Comparison of ENCODE assay signal across 18 cellular contexts in genomic region chr12:78143717-78144116, GRCh38.
"Had no signal": no experiment of that assay in that cellular context is flagged by ENCODE, and none has a peak within 500 bp of the region (broad histone marks: within the 10 kb centered on the region; RNA-seq: fewer than 3 reads in every experiment).

No MANE protein-coding gene starts in this region.

- DNase-seq: KBM-7, MV-4-11, NCI-H1048, NCI-H1436, NCI-H187, NCI-H2029, NCI-H2081 treated with DMSO at 0.1 percent for 48 hours, NCI-H2171 treated with DMSO at 0.1 percent for 48 hours, NCI-H226, NCI-H446, NCI-H510A, NCI-H524 treated with DMSO at 0.1 percent for 48 hours, NCI-H82, RPMI8226, SHP77, T-helper 1 cell, T-helper 17 cell had no signal

- H3K27me3 Mint-ChIP-seq: T-helper 17 cell had no signal

- H3K4me1 Mint-ChIP-seq: T-helper 17 cell had no signal

- H3K27ac Mint-ChIP-seq: T-helper 17 cell had no signal

- ATAC-seq: SK-N-SH treated with all-trans-retinoic acid at 6 μM for 48 hours, T-helper 17 cell had no signal

- H3K4me3 Mint-ChIP-seq: T-helper 17 cell had no signal
